19 cellular contexts compared by ENCODE assay signal in the genomic region with DNA sequence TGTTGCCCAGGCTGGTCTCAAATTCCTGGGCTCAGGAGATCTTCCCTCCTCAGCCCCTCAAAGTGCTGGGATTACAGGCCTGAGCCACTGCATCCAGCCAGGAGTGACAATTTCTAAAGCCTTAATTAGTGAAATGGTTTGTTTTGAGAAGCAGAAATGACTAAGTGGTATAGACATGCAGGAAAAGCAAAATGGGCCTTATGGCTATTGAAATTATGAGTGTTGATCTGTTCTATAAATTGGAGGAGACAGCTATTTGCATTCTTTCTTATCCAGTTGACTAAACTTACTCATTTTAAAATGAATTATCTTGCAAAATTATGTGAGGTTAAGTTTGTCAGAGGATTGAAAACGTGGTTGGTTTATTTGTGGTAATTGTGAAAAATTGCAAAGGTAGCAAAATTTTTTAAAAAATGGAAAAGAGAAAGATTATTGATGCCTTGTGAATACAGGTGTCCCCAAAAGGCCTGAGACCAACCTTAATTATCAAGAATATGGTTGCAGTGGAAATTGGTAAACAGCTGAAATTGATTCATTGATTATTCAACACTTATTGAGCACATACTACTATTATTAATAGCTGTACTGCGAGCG.
"Had no signal": no experiment of that assay in that cellular context is flagged by ENCODE, and none has a peak within 500 bp of the region (broad histone marks: within the 10 kb centered on the region; RNA-seq: fewer than 3 reads in every experiment).

No MANE protein-coding gene starts in this region.

- H3K4me2 ChIP-seq: hepatocyte had no signal

- DNase-seq: activated CD4-positive, alpha-beta memory T cell treated with anti-CD3 and anti-CD28 coated beads for 36 hours; activated CD4-positive, alpha-beta T cell treated with anti-CD3 and anti-CD28 coated beads for 4 hours; activated CD4-positive, CD25-positive, alpha-beta regulatory T cell; activated gamma-delta T cell treated with Interleukin-2 at 50 U/mL for 16 hours; activated T-cell treated with anti-CD3 and anti-CD28 coated beads for 4 hours; anterior cingulate cortex; body of pancreas; foreskin melanocyte; glutamatergic neuron; left ventricle myocardium inferior; naive thymus-derived CD4-positive, alpha-beta T cell; retina; stimulated activated CD4-positive, alpha-beta T cell treated with anti-CD3 and anti-CD28 coated beads, Interleukin-2, amount 100 ng/mL, for 48 hours; stimulated activated CD8-positive, alpha-beta memory T cell treated with anti-CD3 and anti-CD28 coated beads, Interleukin-4, amount 100 ng/mL, for 48 hours; stimulated activated naive CD4-positive, alpha-beta T cell; upper lobe of left lung had no signal

- H3K27me3 ChIP-seq: body of pancreas, cardiac muscle cell, hepatocyte, upper lobe of left lung had no signal

- H3K9me3 ChIP-seq: body of pancreas, left ventricle myocardium inferior, thoracic aorta, upper lobe of left lung had no signal

- H3K36me3 ChIP-seq: cardiac muscle cell, left ventricle myocardium inferior had no signal

- H3K4me3 ChIP-seq: body of pancreas, cardiac muscle cell, hepatocyte, left ventricle myocardium inferior, thoracic aorta, upper lobe of left lung had no signal

- ATAC-seq: body of pancreas; naive thymus-derived CD4-positive, alpha-beta T cell had no signal

- H2AFZ ChIP-seq: hepatocyte had no signal

- H3K27ac ChIP-seq: body of pancreas, cardiac muscle cell, hepatocyte, left ventricle myocardium inferior, thoracic aorta, upper lobe of left lung had no signal
